17 cellular contexts compared by ENCODE assay signal in the genomic region with DNA sequence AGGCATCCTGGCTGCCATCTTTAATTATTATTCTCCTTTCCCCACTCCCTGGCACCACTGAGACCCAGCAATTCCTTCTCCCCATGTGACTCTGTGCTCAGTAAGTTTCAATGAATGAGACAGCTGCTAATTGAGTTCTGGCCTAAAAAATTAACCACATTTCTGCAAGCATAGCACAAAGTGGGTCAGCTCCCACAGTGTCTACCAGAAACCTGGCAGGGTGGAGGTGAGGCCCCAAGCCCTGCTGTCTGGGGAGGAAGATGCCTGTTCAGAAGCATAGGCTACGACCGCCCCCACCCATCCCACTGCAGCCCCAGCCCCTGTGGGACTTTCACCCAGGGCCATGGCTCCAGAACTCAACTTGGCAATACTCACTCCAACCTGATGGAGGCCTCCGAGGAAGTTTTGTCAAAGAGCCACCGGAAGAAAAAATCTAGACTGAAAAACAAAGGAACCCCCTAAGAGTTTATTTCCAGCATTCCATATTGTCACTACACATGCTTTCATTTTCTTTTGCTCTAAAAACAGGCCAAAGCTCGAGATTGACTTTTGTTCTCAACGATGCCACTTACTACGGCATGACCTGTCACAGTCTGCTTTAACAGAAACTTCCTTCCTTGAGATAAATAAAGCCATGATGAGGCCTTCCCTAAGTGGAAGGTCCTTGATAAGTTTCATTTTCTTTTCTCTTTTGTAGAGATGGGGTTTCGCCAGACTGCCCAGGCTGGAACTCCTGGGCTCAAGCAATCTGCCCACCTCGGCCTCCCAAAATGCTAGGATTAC. TPM values are rescaled to one million over a fixed set of nuclear protein-coding genes. Genes with fewer than 3 reads are reported as not detected.
A peak's percentile ranks its signal among the peaks of the same experiment; 100 is the strongest.
DNase-seq lines count a peak whose midpoint lies in the region; ATAC-seq, FAIRE-seq and TF ChIP-seq lines count a peak whose summit lies in the region.
"Had no signal": no experiment of that assay in that cellular context is flagged by ENCODE, and none has a peak within 500 bp of the region (broad histone marks: within the 10 kb centered on the region; RNA-seq: fewer than 3 reads in every experiment).

No MANE protein-coding gene starts in this region.

- H3K9me3 ChIP-seq in A549, result no peaks in the 10 kb centered on the region
- H3K9me3 ChIP-seq in CD8-positive, alpha-beta T cell (ENCODE audit: low read length), result no peaks in the 10 kb centered on the region
- H3K9me3 ChIP-seq: transverse colon had no signal

- no peaks in the 10 kb centered on the region for H3K4me1 ChIP-seq in A549
- peaks cover 23% of the 10 kb centered on the region for H3K4me1 ChIP-seq in CD8-positive, alpha-beta T cell (ENCODE audit: insufficient read depth, low read length)

- TF ChIP-seq CTCF in A549 (IDR thresholded peaks at IDR 0.05), result no peak
- TF ChIP-seq CTCF in CD8-positive, alpha-beta T cell (IDR thresholded peaks at IDR 0.05), result no peak

- H3K27me3 Mint-ChIP-seq in CD8-positive, alpha-beta T cell (ENCODE audit: low read depth), result no peaks in the 10 kb centered on the region
- no peaks in the 10 kb centered on the region for H3K27me3 Mint-ChIP-seq in activated CD4-positive, alpha-beta memory T cell treated with anti-CD3 and anti-CD28 coated beads, Interleukin-2, amount 10 ng/mL, durations not matched to agents 7 days and 5 days

- H3K4me3 Mint-ChIP-seq in CD8-positive, alpha-beta T cell, result no peak overlapping the region
- peak overlapping the region; percentile 3 for H3K4me3 Mint-ChIP-seq in activated CD4-positive, alpha-beta memory T cell treated with anti-CD3 and anti-CD28 coated beads, Interleukin-2, amount 10 ng/mL, durations not matched to agents 7 days and 5 days

- TF ChIP-seq RAD21 in A549 (conservative IDR thresholded peaks at IDR 0.05 in 1 of 2, IDR thresholded peaks at IDR 0.05 in 1 of 2), result no peak

- H3K27ac ChIP-seq in A549 (no peak overlapping the region), layer of hippocampus (ENCODE audit: low read depth, low read length) (peak overlapping the region; percentile 80)
- no peak overlapping the region for H3K27ac ChIP-seq in CD8-positive, alpha-beta T cell (ENCODE audit: low read depth, low read length)
- H3K27ac ChIP-seq: transverse colon had no signal

- POLR2A ChIA-PET in A549 (lab: Yijun Ruan, JAX), result interaction anchor here (0.6 kb wide), 1 partner anchor 18 kb away, joined by 3 read pairs; no protein-coding TSS in a partner anchor
- POLR2A ChIA-PET in CD8-positive, alpha-beta T cell (lab: Charles Lee), result interaction anchor here (0.6 to 2.3 kb wide), 6 partner anchors 16 to 551 kb away, joined by 3 to 6 read pairs (median 4); partner anchors contain the start of gene TMEM63A
- POLR2A ChIA-PET in activated CD4-positive, alpha-beta memory T cell treated with anti-CD3 and anti-CD28 coated beads, Interleukin-2, amount 10 ng/mL, durations not matched to agents 7 days and 5 days (lab: Charles Lee), result interaction anchor here (1.1 to 1.6 kb wide), 2 partner anchors 26 to 78 kb away, joined by 4 to 6 read pairs; partner anchors contain the start of genes SRP9 and TMEM63A

- H3K27ac Mint-ChIP-seq in CD8-positive, alpha-beta T cell, result peak overlapping the region; percentile 72
- H3K27ac Mint-ChIP-seq in activated CD4-positive, alpha-beta memory T cell treated with anti-CD3 and anti-CD28 coated beads, Interleukin-2, amount 10 ng/mL, durations not matched to agents 7 days and 5 days, result no peak overlapping the region

- H3K4me1 Mint-ChIP-seq in CD8-positive, alpha-beta T cell (ENCODE audit: low read depth), result peaks cover 43% of the 10 kb centered on the region
- peaks cover 14% of the 10 kb centered on the region for H3K4me1 Mint-ChIP-seq in activated CD4-positive, alpha-beta memory T cell treated with anti-CD3 and anti-CD28 coated beads, Interleukin-2, amount 10 ng/mL, durations not matched to agents 7 days and 5 days

- WGBS in A549 (ENCODE audit: missing lambda C conversion rate), result 89% methylated on average over 9 of the region's 9 CpGs

- ATAC-seq in A549 (peak; percentile 30 to 31; a peak in 1 of 6 replicates), GM19023 (IDR thresholded peaks at IDR 0.05; ENCODE audit: unreplicated experiment) (no peak), HG03469 (IDR thresholded peaks at IDR 0.05; ENCODE audit: unreplicated experiment) (no peak)
- ATAC-seq in CD8-positive, alpha-beta T cell, result peak; percentile 36

- intact Hi-C loops in CD8-positive, alpha-beta T cell (cut with DNase I, micrococcal nuclease), result no loop called here

- no peak for TF ChIP-seq POLR2A in A549 (IDR thresholded peaks at IDR 0.05; ENCODE audit: low read length)

- no peaks in the 10 kb centered on the region for H3K27me3 ChIP-seq in CD8-positive, alpha-beta T cell (ENCODE audit: insufficient read depth, low read length)
- no peaks in the 10 kb centered on the region for H3K27me3 ChIP-seq in layer of hippocampus (ENCODE audit: control insufficient read depth, insufficient read depth, low read length)
- H3K27me3 ChIP-seq: transverse colon had no signal

- no peak for DNase-seq in A549 (ENCODE audit: low read depth in 1 of 2, low spot score in 1 of 2)
- no peak for DNase-seq in CD8-positive, alpha-beta T cell
- no peak for DNase-seq in activated CD4-positive, alpha-beta memory T cell treated with anti-CD3 and anti-CD28 coated beads, Interleukin-2, amount 10 ng/mL, durations not matched to agents 7 days and 5 days
- no peak for DNase-seq in stimulated activated CD4-positive, alpha-beta T cell treated with anti-CD3 and anti-CD28 coated beads, Interleukin-4, amount 100 ng/mL, for 4 hours
- DNase-seq in NCI-H510A (lab: John Stamatoyannopoulos, UW), result no peak
- DNase-seq: islet precursor cell, NCI-H1436, NCI-H524, transverse colon had no signal

- H3K36me3 ChIP-seq in CD8-positive, alpha-beta T cell (ENCODE audit: insufficient read depth, low read length), result peaks cover 76% of the 10 kb centered on the region

- H3K36me3 Mint-ChIP-seq in CD8-positive, alpha-beta T cell, result peaks cover 90% of the 10 kb centered on the region
- peaks cover 72% of the 10 kb centered on the region for H3K36me3 Mint-ChIP-seq in activated CD4-positive, alpha-beta memory T cell treated with anti-CD3 and anti-CD28 coated beads, Interleukin-2, amount 10 ng/mL, durations not matched to agents 7 days and 5 days (ENCODE audit: low read depth)

- no peak overlapping the region for H3K4me3 ChIP-seq in A549
- no peak overlapping the region for H3K4me3 ChIP-seq in CD8-positive, alpha-beta T cell (ENCODE audit: low read depth, low read length)
- H3K4me3 ChIP-seq: transverse colon had no signal

- no peak for TF ChIP-seq EP300 in A549 (IDR thresholded peaks at IDR 0.05)

- H3K4me2 ChIP-seq in A549, result no peak overlapping the region

- H3K9me3 Mint-ChIP-seq in CD8-positive, alpha-beta T cell, result no peaks in the 10 kb centered on the region
- no peaks in the 10 kb centered on the region for H3K9me3 Mint-ChIP-seq in activated CD4-positive, alpha-beta memory T cell treated with anti-CD3 and anti-CD28 coated beads, Interleukin-2, amount 10 ng/mL, durations not matched to agents 7 days and 5 days

- no peak for FAIRE-seq in A549 (lab: Jason Lieb, UNC)
- FAIRE-seq: endometrium, GM12892, GM19239 had no signal

- CTCF ChIA-PET in A549 (lab: Yijun Ruan, JAX), result interaction anchor here (0.6 to 11.6 kb wide), 11 partner anchors 10 to 384 kb away, joined by 3 to 69 read pairs (median 4); partner anchors contain the start of gene TMEM63A
- CTCF ChIA-PET in CD8-positive, alpha-beta T cell (lab: Charles Lee), result interaction anchor here (0.6 to 2.9 kb wide), 8 partner anchors 11 to 381 kb away, joined by 3 to 8 read pairs (median 6); partner anchors contain the start of gene TMEM63A
- CTCF ChIA-PET in activated CD4-positive, alpha-beta memory T cell treated with anti-CD3 and anti-CD28 coated beads, Interleukin-2, amount 10 ng/mL, durations not matched to agents 7 days and 5 days (lab: Charles Lee), result interaction anchor here (0.6 to 1.3 kb wide), 3 partner anchors 55 to 302 kb away, joined by 3 to 5 read pairs (median 3); no protein-coding TSS in a partner anchor

TF ChIP-seq in A549, 52 proteins besides CTCF, POLR2A, EP300 and RAD21 (continues in another document):
- peak; percentile 19 for TF ChIP-seq MAFK (IDR thresholded peaks at IDR 0.05; ENCODE audit: partially characterized antibody)

RNA-seq across cellular contexts. Expression of gene TMEM63A, which starts 26.5 kb away (rescaled TPM):
- polyA plus RNA-seq in A549 (2011; rRNA removed) (9.5 and 12.4 TPM in 2 replicates), A549 (2017; fragmentation: RNase III; extraction: RNeasy Plus Mini Kit Qiagen cat#74134 plus additional on column Dnase treatment) (6.9 to 7.5 TPM (median 7.4 TPM) in 3 replicates)
- 6.0 and 7.3 TPM in 2 replicates for polyA plus RNA-seq in A549 (2012; cell fraction: cytosol; rRNA removed)
- 45.6 and 50.6 TPM in 2 replicates for polyA plus RNA-seq in A549 (2012; cell fraction: nucleus; rRNA removed)
- polyA minus RNA-seq in A549 (2011; rRNA and poly(A)+ RNA removed), result 16.4 and 25.5 TPM in 2 replicates
- 100 to 1,000 TPM; 132 to 144 TPM for total RNA-seq in CD8-positive, alpha-beta T cell
- total RNA-seq in activated CD4-positive, alpha-beta memory T cell treated with anti-CD3 and anti-CD28 coated beads, Interleukin-2, amount 10 ng/mL, durations not matched to agents 7 days and 5 days, result 100 to 1,000 TPM; 126 to 127 TPM

RNA-seq across cellular contexts. Expression of gene LEFTY1, which starts 33.3 kb away (rescaled TPM):
- polyA plus RNA-seq in A549 (2011; rRNA removed), result 0.93 and 1.00 TPM in 2 replicates
- 0.30 and 0.34 TPM in 2 replicates for polyA plus RNA-seq in A549 (2012; cell fraction: cytosol; rRNA removed)
- 0.61 and 0.64 TPM in 2 replicates for polyA plus RNA-seq in A549 (2012; cell fraction: nucleus; rRNA removed)
- 0.10 to 0.32 TPM (median 0.24 TPM) in 3 replicates for polyA plus RNA-seq in A549 (2017; fragmentation: RNase III; extraction: RNeasy Plus Mini Kit Qiagen cat#74134 plus additional on column Dnase treatment)
- polyA minus RNA-seq in A549 (2011; rRNA and poly(A)+ RNA removed), result 0.29 TPM in 1 of 2 replicates, not detected in the other
- total RNA-seq in CD8-positive, alpha-beta T cell, result not detected
- not detected for total RNA-seq in activated CD4-positive, alpha-beta memory T cell treated with anti-CD3 and anti-CD28 coated beads, Interleukin-2, amount 10 ng/mL, durations not matched to agents 7 days and 5 days
- total RNA-seq: glomerular endothelial cell; T-helper 2 cell treated with Interferon-gamma antibody and Interleukin-4, amounts not matched to agents 100 ng/mL and 5 ng/mL, for 36 hours had no signal

RNA-seq across cellular contexts. Expression of gene EPHX1, which starts 45.8 kb away (rescaled TPM):
- polyA plus RNA-seq in A549 (2011; rRNA removed) (150 and 212 TPM in 2 replicates), A549 (2017; fragmentation: RNase III; extraction: RNeasy Plus Mini Kit Qiagen cat#74134 plus additional on column Dnase treatment) (195 to 279 TPM (median 252 TPM) in 3 replicates)
- polyA plus RNA-seq in A549 (2012; cell fraction: cytosol; rRNA removed), result 144 and 155 TPM in 2 replicates
- polyA plus RNA-seq in A549 (2012; cell fraction: nucleus; rRNA removed), result 129 and 138 TPM in 2 replicates
- 117 and 122 TPM in 2 replicates for polyA minus RNA-seq in A549 (2011; rRNA and poly(A)+ RNA removed)
- under 1 TPM; 0.72 to 0.92 TPM for total RNA-seq in CD8-positive, alpha-beta T cell
- 1 to 10 TPM in 1 of 2 experiments, under 1 TPM in 1; 0.93 to 1.0 TPM for total RNA-seq in activated CD4-positive, alpha-beta memory T cell treated with anti-CD3 and anti-CD28 coated beads, Interleukin-2, amount 10 ng/mL, durations not matched to agents 7 days and 5 days

Comparison
In these comparisons a context has a peak if more than half of its experiments do, and no peak if none do; other contexts are left out.
1. ATAC-seq: peak in A549 (2 of 2) and CD8-positive, alpha-beta T cell (single experiment); none in GM19023 (single experiment) and HG03469 (single experiment).